In the genomic region with DNA sequence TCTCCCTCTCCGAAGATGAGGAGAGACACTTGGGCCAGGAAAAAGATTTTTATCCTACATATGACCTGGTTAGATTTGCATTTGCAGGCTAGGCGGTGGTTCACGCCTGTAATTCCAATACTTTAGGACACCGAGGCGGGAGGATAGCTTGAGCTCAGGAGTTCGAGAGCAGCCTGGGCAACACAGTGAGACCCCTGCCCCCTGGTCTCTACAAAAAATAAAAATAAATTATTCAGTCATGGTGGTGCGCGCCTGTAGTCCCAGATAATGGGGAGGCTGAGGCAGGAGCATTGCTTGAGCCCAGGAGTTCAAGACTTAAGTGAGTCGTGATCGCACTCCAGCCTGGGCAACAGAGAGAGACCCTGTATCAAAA, we compare ENCODE assay signal across 9 cellular contexts. TPM values are rescaled to one million over a fixed set of nuclear protein-coding genes. Genes with fewer than 3 reads are reported as not detected.
DNase-seq lines count a peak whose midpoint lies in the region; ATAC-seq, FAIRE-seq and TF ChIP-seq lines count a peak whose summit lies in the region.
"Had no signal": no experiment of that assay in that cellular context is flagged by ENCODE, and none has a peak within 500 bp of the region (broad histone marks: within the 10 kb centered on the region; RNA-seq: fewer than 3 reads in every experiment).

No MANE protein-coding gene starts in this region.

- ATAC-seq in SK-N-SH treated with all-trans-retinoic acid at 6 μM for 48 hours = no peak

- H3K9me3 Mint-ChIP-seq in activated naive CD8-positive, alpha-beta T cell (ENCODE audit: low read depth) = no peaks in the 10 kb centered on the region

- H3K79me2 ChIP-seq in SK-N-SH (ENCODE audit: insufficient read depth) = peaks cover 16% of the 10 kb centered on the region

- H3K9ac ChIP-seq in SK-N-SH = peak overlapping the region; percentile 87; the same call in 1 of the 2 replicates
- peak overlapping the region; percentile 43 to 81 for H3K9ac ChIP-seq in kidney (ENCODE audit: low read length in 2 of 2)
- peak overlapping the region; percentile 90 to 94 for H3K9ac ChIP-seq in stomach smooth muscle (ENCODE audit: low read length in 2 of 2)

- peak overlapping the region; percentile 76 to 84; a peak in 2 of 4 replicates for H3K4me3 ChIP-seq in SK-N-SH (ENCODE audit: low read depth in 2 of 2, low read length in 1 of 2)
- peak overlapping the region; percentile 31 to 87 for H3K4me3 ChIP-seq in kidney (ENCODE audit: low read length in 2 of 2)
- peak overlapping the region; percentile 86 to 88 for H3K4me3 ChIP-seq in stomach smooth muscle (ENCODE audit: low read length in 2 of 2)

- no peak for TF ChIP-seq EP300 in SK-N-SH (IDR thresholded peaks at IDR 0.05; ENCODE audit: borderline replicate concordance in 1 of 2, low read depth in 1 of 2, low read length in 1 of 2)

- H3K4me3 Mint-ChIP-seq in activated naive CD8-positive, alpha-beta T cell = peak overlapping the region; percentile 88

- no peaks in the 10 kb centered on the region for H4K20me1 ChIP-seq in SK-N-SH (ENCODE audit: insufficient read depth)

- peaks cover 3% of the 10 kb centered on the region for H3K36me3 Mint-ChIP-seq in activated naive CD8-positive, alpha-beta T cell

- H3K27ac ChIP-seq in SK-N-SH (ENCODE audit: low read depth in 2 of 2, low read length in 1 of 2) (peak overlapping the region in 1 of 2 experiments; percentile 51; a peak in 2 of 4 replicates), kidney (ENCODE audit: low read depth in 2 of 2, low read length in 2 of 2) (no peak overlapping the region), stomach smooth muscle (ENCODE audit: low read length) (peak overlapping the region; percentile 1)

- H3K4me1 ChIP-seq in SK-N-SH (ENCODE audit: control insufficient read depth in 1 of 2, insufficient read depth in 2 of 2, low read depth in 1 of 2, low read length in 1 of 2) = peaks cover 0 to 9% of the 10 kb centered on the region in 2 experiments; a peak in 1 of 4 replicates
- H3K4me1 ChIP-seq in kidney (ENCODE audit: control insufficient read depth in 1 of 2, insufficient read depth in 1 of 2, low read depth in 1 of 2, low read length in 2 of 2) = peaks cover 0 to 12% of the 10 kb centered on the region in 2 donors
- H3K4me1 ChIP-seq in stomach smooth muscle (ENCODE audit: control insufficient read depth, insufficient read depth, low read length) = peaks cover 19% of the 10 kb centered on the region

- TF ChIP-seq RAD21 in SK-N-SH (IDR thresholded peaks at IDR 0.05; ENCODE audit: low read length) = no peak

- in situ Hi-C loops in GM13977 (cut with MboI; ENCODE audit: low pct_unique_long_range_greater_than_20kb, low sequenced_read_pairs, unreplicated experiment) = no loop called here

- no peak for DNase-seq in SK-N-SH
- DNase-seq in kidney = no peak
- DNase-seq in GM13977 (ENCODE audit: low spot score) = no peak
- no peak for DNase-seq in hypothalamus (lab: John Stamatoyannopoulos, UW)
- DNase-seq in DMS 273 treated with DMSO at 0.1 percent for 48 hours (lab: John Stamatoyannopoulos, UW) = no peak

- H3K4me2 ChIP-seq in SK-N-SH = peak overlapping the region; percentile 100

- no peaks in the 10 kb centered on the region for H3K9me2 ChIP-seq in SK-N-SH

- H3K27me3 Mint-ChIP-seq in activated naive CD8-positive, alpha-beta T cell = no peaks in the 10 kb centered on the region

- TF ChIP-seq CTCF in SK-N-SH (IDR thresholded peaks at IDR 0.05) (no peak), kidney (IDR thresholded peaks at IDR 0.05; ENCODE audit: borderline replicate concordance, extremely low read depth, insufficient read depth) (no peak), GM13977 (IDR thresholded peaks at IDR 0.05; ENCODE audit: extremely low read depth, insufficient read depth, missing control alignments) (no peak)

- 86% methylated on average over 10 of the region's 10 CpGs for whole genome bisulfite sequencing in SK-N-SH (ENCODE audit: low lambda C conversion rate)

- H3K27me3 ChIP-seq in SK-N-SH (ENCODE audit: insufficient read depth) = no peaks in the 10 kb centered on the region
- no peaks in the 10 kb centered on the region for H3K27me3 ChIP-seq in stomach smooth muscle (ENCODE audit: control insufficient read depth in 1 of 2, insufficient read depth in 2 of 2, low read length in 2 of 2)
- H3K27me3 ChIP-seq: brain microvascular endothelial cell had no signal

- CTCF ChIA-PET in SK-N-SH (lab: Yijun Ruan, JAX) = interaction anchor here (0.9 to 5.0 kb wide), 9 partner anchors 10 to 313 kb away, joined by 3 to 65 read pairs (median 5); a partner anchor contains a TSS

- H2AFZ ChIP-seq in SK-N-SH (ENCODE audit: low read depth) = peak overlapping the region; percentile 85; the same call in 1 of the 2 replicates

- H3K9me3 ChIP-seq in SK-N-SH = no peaks in the 10 kb centered on the region
- no peaks in the 10 kb centered on the region for H3K9me3 ChIP-seq in kidney (ENCODE audit: control insufficient read depth in 1 of 2, low read length in 2 of 2)
- H3K9me3 ChIP-seq in stomach smooth muscle (ENCODE audit: control insufficient read depth in 2 of 2, low read length in 2 of 2) = no peaks in the 10 kb centered on the region

- POLR2A ChIA-PET in SK-N-SH (lab: Yijun Ruan, JAX) = interaction anchor here (1.0 to 2.3 kb wide), 7 partner anchors 10 to 353 kb away, joined by 3 to 11 read pairs (median 5); a partner anchor contains a TSS

- intact Hi-C loops in kidney (cut with DNase I) = no loop called here

- peak overlapping the region; percentile 81 for H3K27ac Mint-ChIP-seq in activated naive CD8-positive, alpha-beta T cell

- H3K36me3 ChIP-seq in SK-N-SH (replicated peaks in 1 of 2; ENCODE audit: control insufficient read depth in 1 of 2, insufficient read depth in 2 of 2, low read length in 1 of 2) (peaks cover 0 to 29% of the 10 kb centered on the region in 2 experiments), kidney (ENCODE audit: control insufficient read depth in 1 of 2, insufficient read depth in 2 of 2, low read length in 2 of 2) (peaks cover 10 to 17% of the 10 kb centered on the region in 2 donors), stomach smooth muscle (ENCODE audit: control insufficient read depth in 2 of 2, insufficient read depth in 2 of 2, low read length in 2 of 2) (peaks cover 20 to 29% of the 10 kb centered on the region in 2 donors)

- H3F3A ChIP-seq in SK-N-SH (replicated peaks; ENCODE audit: insufficient read depth) = no peaks in the 10 kb centered on the region

- peaks cover 15% of the 10 kb centered on the region for H3K4me1 Mint-ChIP-seq in activated naive CD8-positive, alpha-beta T cell (ENCODE audit: low read depth)

- FAIRE-seq in kidney (lab: Jason Lieb, UNC) = no peak

TF ChIP-seq in SK-N-SH, 30 proteins besides CTCF, POLR2A, EP300 and RAD21 (continues in another document):
- no peak for TF ChIP-seq ELF1 (IDR thresholded peaks at IDR 0.05)
- no peak for TF ChIP-seq TCF12 (IDR thresholded peaks at IDR 0.05)
- no peak for TF ChIP-seq EZH2phosphoT487 (IDR thresholded peaks at IDR 0.05; ENCODE audit: borderline replicate concordance, low read depth)
- no peak for TF ChIP-seq CHD2 (IDR thresholded peaks at IDR 0.05; ENCODE audit: low read length, partially characterized antibody)
- no peak for TF ChIP-seq RCOR1 (IDR thresholded peaks at IDR 0.05; ENCODE audit: low read length)
- no peak for TF ChIP-seq MXI1 (IDR thresholded peaks at IDR 0.05; ENCODE audit: low read depth, low read length)
- no peak for TF ChIP-seq NRF1 (IDR thresholded peaks at IDR 0.05; ENCODE audit: low read depth, low read length)

TF ChIP-seq in SK-N-SH treated with all-trans-retinoic acid at 6 μM for 48 hours, 23 proteins besides CTCF, POLR2A, EP300 and RAD21:
- no peak for TF ChIP-seq GLIS3 (CRISPR knock-in tag; IDR thresholded peaks at IDR 0.05)
- TF ChIP-seq ZC3H10 (CRISPR knock-in tag; IDR thresholded peaks at IDR 0.05) = no peak
- no peak for TF ChIP-seq ZNF565 (CRISPR knock-in tag; conservative IDR thresholded peaks at IDR 0.05; ENCODE audit: low read depth)
- TF ChIP-seq, protein P1, sequence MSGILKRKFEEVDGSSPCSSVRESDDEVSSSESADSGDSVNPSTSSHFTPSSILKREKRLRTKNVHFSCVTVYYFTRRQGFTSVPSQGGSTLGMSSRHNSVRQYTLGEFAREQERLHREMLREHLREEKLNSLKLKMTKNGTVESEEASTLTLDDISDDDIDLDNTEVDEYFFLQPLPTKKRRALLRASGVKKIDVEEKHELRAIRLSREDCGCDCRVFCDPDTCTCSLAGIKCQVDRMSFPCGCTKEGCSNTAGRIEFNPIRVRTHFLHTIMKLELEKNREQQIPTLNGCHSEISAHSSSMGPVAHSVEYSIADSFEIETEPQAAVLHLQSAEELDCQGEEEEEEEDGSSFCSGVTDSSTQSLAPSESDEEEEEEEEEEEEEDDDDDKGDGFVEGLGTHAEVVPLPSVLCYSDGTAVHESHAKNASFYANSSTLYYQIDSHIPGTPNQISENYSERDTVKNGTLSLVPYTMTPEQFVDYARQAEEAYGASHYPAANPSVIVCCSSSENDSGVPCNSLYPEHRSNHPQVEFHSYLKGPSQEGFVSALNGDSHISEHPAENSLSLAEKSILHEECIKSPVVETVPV (CRISPR knock-in tag; IDR thresholded peaks at IDR 0.05) = no peak
- no peak for TF ChIP-seq SNAI2 (CRISPR knock-in tag; IDR thresholded peaks at IDR 0.05)

RNA-seq across cellular contexts. Expression of a gene that starts 7.9 kb away (rescaled TPM):
- polyA plus RNA-seq in SK-N-SH (2012; rRNA removed) (32.3 and 34.8 TPM in 2 replicates), kidney (ENCODE audit: insufficient read depth, low read depth, low replicate concordance) (21.4 TPM)
- polyA plus RNA-seq in SK-N-SH (2012; cell fraction: cytosol; rRNA removed) = 22.3 and 29.9 TPM in 2 replicates
- polyA plus RNA-seq in SK-N-SH (2012; cell fraction: nucleus; rRNA removed) = 12.6 and 14.7 TPM in 2 replicates
- 27.0 TPM for total RNA-seq in kidney

RNA-seq across cellular contexts. Expression of a gene that starts 12.5 kb away (rescaled TPM):
- polyA plus RNA-seq in SK-N-SH (2012; rRNA removed) (287 and 449 TPM in 2 replicates), kidney (ENCODE audit: insufficient read depth, low read depth, low replicate concordance) (107 TPM)
- polyA plus RNA-seq in SK-N-SH (2012; cell fraction: cytosol; rRNA removed) = 299 and 302 TPM in 2 replicates
- polyA plus RNA-seq in SK-N-SH (2012; cell fraction: nucleus; rRNA removed) = 237 and 239 TPM in 2 replicates
- total RNA-seq in kidney = 76.4 TPM

RNA-seq across cellular contexts. Expression of a gene that starts 13.3 kb away (rescaled TPM):
- polyA plus RNA-seq in SK-N-SH (2012; rRNA removed) = 48.6 and 57.6 TPM in 2 replicates
- 16.2 and 20.0 TPM in 2 replicates for polyA plus RNA-seq in SK-N-SH (2012; cell fraction: cytosol; rRNA removed)
- polyA plus RNA-seq in SK-N-SH (2012; cell fraction: nucleus; rRNA removed) = 386 and 453 TPM in 2 replicates
- 42.5 TPM for total RNA-seq in kidney
- 25.3 TPM for polyA plus RNA-seq in kidney (ENCODE audit: insufficient read depth, low read depth, low replicate concordance)

RNA-seq across cellular contexts. Expression of a gene that starts 27.5 kb away (rescaled TPM):
- polyA plus RNA-seq in SK-N-SH (2012; rRNA removed) (4.4 and 6.8 TPM in 2 replicates), kidney (ENCODE audit: insufficient read depth, low read depth, low replicate concordance) (2.8 TPM)
- polyA plus RNA-seq in SK-N-SH (2012; cell fraction: cytosol; rRNA removed) = 0.96 and 1.0 TPM in 2 replicates
- 43.9 and 52.0 TPM in 2 replicates for polyA plus RNA-seq in SK-N-SH (2012; cell fraction: nucleus; rRNA removed)
- 3.9 TPM for total RNA-seq in kidney

RNA-seq across cellular contexts. Expression of a gene that starts 27.9 kb away (rescaled TPM):
- polyA plus RNA-seq in SK-N-SH (2012; rRNA removed) (11.9 and 12.1 TPM in 2 replicates), kidney (ENCODE audit: insufficient read depth, low read depth, low replicate concordance) (7.0 TPM)
- polyA plus RNA-seq in SK-N-SH (2012; cell fraction: cytosol; rRNA removed) = 4.9 and 6.4 TPM in 2 replicates
- 35.5 and 38.5 TPM in 2 replicates for polyA plus RNA-seq in SK-N-SH (2012; cell fraction: nucleus; rRNA removed)
- 22.3 TPM for total RNA-seq in kidney
